In the genomic region with DNA sequence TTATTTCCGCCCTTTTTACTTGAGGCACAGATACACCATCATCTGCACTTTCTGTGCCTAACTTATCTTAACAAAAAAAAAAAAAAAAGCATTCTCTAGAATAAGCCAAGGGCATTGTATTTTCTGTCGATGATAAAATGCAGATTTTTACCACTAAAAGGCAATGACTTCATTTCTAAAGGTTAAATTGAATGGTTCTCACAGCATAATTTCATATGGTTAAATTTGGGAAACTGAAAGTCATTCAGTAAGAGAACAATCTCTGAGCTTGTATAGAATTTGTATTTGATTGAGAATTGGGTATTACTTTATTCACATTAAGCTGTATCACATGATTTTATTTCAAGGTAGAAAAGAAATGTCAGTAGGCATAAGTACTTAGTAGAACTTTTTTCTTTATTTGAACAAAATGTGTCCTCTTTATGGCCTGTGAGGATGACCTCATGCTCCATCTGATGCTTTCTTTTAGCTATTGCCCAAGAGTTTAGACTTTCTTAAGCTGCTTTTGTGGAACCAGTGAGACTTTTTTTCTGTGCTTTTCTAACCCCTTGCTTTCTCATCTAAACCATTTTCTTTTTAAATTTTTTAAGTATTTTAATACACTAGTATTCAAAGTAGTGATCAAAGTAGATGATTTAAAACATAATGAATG, we compare ENCODE assay signal across 1 cellular context.
TF ChIP-seq lines count a peak whose summit lies in the region.

No MANE protein-coding gene starts in this region.

TF ChIP-seq in IMR-90, 13 proteins besides CTCF, POLR2A, EP300 and RAD21:
- peak; percentile 95 for TF ChIP-seq CEBPB (IDR thresholded peaks at IDR 0.05; ENCODE audit: low read depth, low read length)
- TF ChIP-seq, protein P1, sequence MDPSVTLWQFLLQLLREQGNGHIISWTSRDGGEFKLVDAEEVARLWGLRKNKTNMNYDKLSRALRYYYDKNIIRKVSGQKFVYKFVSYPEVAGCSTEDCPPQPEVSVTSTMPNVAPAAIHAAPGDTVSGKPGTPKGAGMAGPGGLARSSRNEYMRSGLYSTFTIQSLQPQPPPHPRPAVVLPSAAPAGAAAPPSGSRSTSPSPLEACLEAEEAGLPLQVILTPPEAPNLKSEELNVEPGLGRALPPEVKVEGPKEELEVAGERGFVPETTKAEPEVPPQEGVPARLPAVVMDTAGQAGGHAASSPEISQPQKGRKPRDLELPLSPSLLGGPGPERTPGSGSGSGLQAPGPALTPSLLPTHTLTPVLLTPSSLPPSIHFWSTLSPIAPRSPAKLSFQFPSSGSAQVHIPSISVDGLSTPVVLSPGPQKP (IDR thresholded peaks at IDR 0.05; ENCODE audit: borderline replicate concordance, low read depth, low read length), result no peak
